In the genomic region with DNA sequence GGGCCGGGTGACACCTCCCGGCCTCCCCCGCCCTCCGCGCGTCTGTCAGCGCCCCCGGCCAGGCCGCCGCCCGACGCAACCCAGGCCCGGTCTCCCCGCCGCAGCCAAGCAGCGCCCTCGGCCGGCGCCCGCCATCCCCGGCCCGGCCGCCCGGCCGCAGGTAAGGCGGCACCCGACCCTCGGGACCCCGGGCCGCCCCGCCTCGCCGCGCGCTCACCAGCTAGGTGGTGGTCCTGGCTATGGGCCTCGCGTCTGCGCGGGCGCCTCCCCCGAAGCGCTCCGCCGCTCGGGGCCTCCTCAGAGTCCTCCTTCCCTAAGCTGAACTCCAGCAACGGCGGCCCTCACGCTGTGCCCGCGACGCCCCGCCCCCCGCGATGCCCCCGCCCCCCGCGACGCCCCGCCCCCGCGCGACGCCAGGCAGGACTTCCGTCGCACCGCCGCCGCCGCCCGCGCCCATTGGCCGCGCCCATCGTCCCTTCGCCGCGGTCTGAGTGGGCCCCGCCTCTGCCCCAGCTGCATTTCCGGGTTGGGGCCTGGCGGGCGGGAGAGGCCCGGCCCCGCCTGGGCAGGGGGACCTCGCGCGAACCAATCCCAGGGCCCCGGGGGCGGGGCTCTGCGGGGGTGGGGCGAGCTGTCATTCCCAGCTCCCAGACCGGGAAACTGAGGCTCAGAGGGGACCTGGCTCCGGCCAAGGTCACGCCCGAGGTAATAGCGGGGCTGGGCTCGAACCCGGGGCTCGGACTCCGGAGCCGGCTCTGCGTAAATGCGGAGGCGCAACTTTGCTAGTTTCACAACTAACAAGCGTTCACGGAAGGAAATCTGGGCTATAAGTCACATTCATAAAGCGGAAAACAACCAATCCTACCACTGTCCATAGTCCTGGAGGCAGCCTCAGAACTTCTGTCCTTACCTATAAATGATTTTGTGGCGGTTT, we compare ENCODE assay signal across 1 cellular context.
A peak's percentile ranks its signal among the peaks of the same experiment; 100 is the strongest.
TF ChIP-seq lines count a peak whose summit lies in the region.

No MANE protein-coding gene starts in this region.

TF ChIP-seq in HepG2, 621 proteins besides CTCF, POLR2A, EP300 and RAD21 (continues in another document):
- no peak for TF ChIP-seq MBNL3 (CRISPR knock-in tag; conservative IDR thresholded peaks at IDR 0.05)
- no peak for TF ChIP-seq CBX2 (IDR thresholded peaks at IDR 0.05; ENCODE audit: low read depth, low read length)
- TF ChIP-seq CBX2 (CRISPR knock-in tag; IDR thresholded peaks at IDR 0.05; ENCODE audit: low read depth), result no peak
- TF ChIP-seq ZNF619 (CRISPR knock-in tag; IDR thresholded peaks at IDR 0.05), result no peak
- TF ChIP-seq BRCA1 (CRISPR knock-in tag; IDR thresholded peaks at IDR 0.05), result no peak
- TF ChIP-seq JUNB (CRISPR knock-in tag; IDR thresholded peaks at IDR 0.05; ENCODE audit: borderline replicate concordance), result no peak
- no peak for TF ChIP-seq ZNF20 (CRISPR knock-in tag; IDR thresholded peaks at IDR 0.05)
- TF ChIP-seq DPF2 (CRISPR knock-in tag; IDR thresholded peaks at IDR 0.05; ENCODE audit: borderline replicate concordance, low read depth), result no peak
- TF ChIP-seq RBM22 (optimal IDR thresholded peaks at IDR 0.05; ENCODE audit: low read length), result no peak
- no peak for TF ChIP-seq SMAD3 (CRISPR knock-in tag; IDR thresholded peaks at IDR 0.05)
- TF ChIP-seq, protein P1, sequence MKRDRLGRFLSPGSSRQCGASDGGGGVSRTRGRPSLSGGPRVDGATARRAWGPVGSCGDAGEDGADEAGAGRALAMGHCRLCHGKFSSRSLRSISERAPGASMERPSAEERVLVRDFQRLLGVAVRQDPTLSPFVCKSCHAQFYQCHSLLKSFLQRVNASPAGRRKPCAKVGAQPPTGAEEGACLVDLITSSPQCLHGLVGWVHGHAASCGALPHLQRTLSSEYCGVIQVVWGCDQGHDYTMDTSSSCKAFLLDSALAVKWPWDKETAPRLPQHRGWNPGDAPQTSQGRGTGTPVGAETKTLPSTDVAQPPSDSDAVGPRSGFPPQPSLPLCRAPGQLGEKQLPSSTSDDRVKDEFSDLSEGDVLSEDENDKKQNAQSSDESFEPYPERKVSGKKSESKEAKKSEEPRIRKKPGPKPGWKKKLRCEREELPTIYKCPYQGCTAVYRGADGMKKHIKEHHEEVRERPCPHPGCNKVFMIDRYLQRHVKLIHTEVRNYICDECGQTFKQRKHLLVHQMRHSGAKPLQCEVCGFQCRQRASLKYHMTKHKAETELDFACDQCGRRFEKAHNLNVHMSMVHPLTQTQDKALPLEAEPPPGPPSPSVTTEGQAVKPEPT (CRISPR knock-in tag; IDR thresholded peaks at IDR 0.05; ENCODE audit: low read depth), result no peak
- TF ChIP-seq, protein P2, sequence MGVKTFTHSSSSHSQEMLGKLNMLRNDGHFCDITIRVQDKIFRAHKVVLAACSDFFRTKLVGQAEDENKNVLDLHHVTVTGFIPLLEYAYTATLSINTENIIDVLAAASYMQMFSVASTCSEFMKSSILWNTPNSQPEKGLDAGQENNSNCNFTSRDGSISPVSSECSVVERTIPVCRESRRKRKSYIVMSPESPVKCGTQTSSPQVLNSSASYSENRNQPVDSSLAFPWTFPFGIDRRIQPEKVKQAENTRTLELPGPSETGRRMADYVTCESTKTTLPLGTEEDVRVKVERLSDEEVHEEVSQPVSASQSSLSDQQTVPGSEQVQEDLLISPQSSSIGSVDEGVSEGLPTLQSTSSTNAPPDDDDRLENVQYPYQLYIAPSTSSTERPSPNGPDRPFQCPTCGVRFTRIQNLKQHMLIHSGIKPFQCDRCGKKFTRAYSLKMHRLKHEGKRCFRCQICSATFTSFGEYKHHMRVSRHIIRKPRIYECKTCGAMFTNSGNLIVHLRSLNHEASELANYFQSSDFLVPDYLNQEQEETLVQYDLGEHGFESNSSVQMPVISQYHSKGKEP (CRISPR knock-in tag; IDR thresholded peaks at IDR 0.05), result no peak
- TF ChIP-seq, protein P3, sequence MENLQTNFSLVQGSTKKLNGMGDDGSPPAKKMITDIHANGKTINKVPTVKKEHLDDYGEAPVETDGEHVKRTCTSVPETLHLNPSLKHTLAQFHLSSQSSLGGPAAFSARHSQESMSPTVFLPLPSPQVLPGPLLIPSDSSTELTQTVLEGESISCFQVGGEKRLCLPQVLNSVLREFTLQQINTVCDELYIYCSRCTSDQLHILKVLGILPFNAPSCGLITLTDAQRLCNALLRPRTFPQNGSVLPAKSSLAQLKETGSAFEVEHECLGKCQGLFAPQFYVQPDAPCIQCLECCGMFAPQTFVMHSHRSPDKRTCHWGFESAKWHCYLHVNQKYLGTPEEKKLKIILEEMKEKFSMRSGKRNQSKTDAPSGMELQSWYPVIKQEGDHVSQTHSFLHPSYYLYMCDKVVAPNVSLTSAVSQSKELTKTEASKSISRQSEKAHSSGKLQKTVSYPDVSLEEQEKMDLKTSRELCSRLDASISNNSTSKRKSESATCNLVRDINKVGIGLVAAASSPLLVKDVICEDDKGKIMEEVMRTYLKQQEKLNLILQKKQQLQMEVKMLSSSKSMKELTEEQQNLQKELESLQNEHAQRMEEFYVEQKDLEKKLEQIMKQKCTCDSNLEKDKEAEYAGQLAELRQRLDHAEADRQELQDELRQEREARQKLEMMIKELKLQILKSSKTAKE (CRISPR knock-in tag; IDR thresholded peaks at IDR 0.05; ENCODE audit: borderline replicate concordance), result no peak
- TF ChIP-seq, protein P4, sequence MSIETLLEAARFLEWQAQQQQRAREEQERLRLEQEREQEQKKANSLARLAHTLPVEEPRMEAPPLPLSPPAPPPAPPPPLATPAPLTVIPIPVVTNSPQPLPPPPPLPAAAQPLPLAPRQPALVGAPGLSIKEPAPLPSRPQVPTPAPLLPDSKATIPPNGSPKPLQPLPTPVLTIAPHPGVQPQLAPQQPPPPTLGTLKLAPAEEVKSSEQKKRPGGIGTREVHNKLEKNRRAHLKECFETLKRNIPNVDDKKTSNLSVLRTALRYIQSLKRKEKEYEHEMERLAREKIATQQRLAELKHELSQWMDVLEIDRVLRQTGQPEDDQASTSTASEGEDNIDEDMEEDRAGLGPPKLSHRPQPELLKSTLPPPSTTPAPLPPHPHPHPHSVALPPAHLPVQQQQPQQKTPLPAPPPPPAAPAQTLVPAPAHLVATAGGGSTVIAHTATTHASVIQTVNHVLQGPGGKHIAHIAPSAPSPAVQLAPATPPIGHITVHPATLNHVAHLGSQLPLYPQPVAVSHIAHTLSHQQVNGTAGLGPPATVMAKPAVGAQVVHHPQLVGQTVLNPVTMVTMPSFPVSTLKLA (IDR thresholded peaks at IDR 0.05), result no peak
- no peak for TF ChIP-seq ZNF33B (CRISPR knock-in tag; IDR thresholded peaks at IDR 0.05)
- no peak for TF ChIP-seq MEF2D (CRISPR knock-in tag; IDR thresholded peaks at IDR 0.05)
- TF ChIP-seq, protein P5, sequence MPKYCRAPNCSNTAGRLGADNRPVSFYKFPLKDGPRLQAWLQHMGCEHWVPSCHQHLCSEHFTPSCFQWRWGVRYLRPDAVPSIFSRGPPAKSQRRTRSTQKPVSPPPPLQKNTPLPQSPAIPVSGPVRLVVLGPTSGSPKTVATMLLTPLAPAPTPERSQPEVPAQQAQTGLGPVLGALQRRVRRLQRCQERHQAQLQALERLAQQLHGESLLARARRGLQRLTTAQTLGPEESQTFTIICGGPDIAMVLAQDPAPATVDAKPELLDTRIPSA (CRISPR knock-in tag; IDR thresholded peaks at IDR 0.05; ENCODE audit: borderline replicate concordance), result no peak
- TF ChIP-seq TBX3 (IDR thresholded peaks at IDR 0.05; ENCODE audit: borderline replicate concordance), result no peak
- TF ChIP-seq CREM (IDR thresholded peaks at IDR 0.05), result no peak
- no peak for TF ChIP-seq CREM (CRISPR knock-in tag; IDR thresholded peaks at IDR 0.05)
- TF ChIP-seq ZNF878 (CRISPR knock-in tag; IDR thresholded peaks at IDR 0.05), result no peak
- no peak for TF ChIP-seq ZIK1 (CRISPR knock-in tag; IDR thresholded peaks at IDR 0.05; ENCODE audit: borderline replicate concordance, low read depth)
- TF ChIP-seq ATAD3A (CRISPR knock-in tag; IDR thresholded peaks at IDR 0.05), result no peak
- TF ChIP-seq, protein P6, sequence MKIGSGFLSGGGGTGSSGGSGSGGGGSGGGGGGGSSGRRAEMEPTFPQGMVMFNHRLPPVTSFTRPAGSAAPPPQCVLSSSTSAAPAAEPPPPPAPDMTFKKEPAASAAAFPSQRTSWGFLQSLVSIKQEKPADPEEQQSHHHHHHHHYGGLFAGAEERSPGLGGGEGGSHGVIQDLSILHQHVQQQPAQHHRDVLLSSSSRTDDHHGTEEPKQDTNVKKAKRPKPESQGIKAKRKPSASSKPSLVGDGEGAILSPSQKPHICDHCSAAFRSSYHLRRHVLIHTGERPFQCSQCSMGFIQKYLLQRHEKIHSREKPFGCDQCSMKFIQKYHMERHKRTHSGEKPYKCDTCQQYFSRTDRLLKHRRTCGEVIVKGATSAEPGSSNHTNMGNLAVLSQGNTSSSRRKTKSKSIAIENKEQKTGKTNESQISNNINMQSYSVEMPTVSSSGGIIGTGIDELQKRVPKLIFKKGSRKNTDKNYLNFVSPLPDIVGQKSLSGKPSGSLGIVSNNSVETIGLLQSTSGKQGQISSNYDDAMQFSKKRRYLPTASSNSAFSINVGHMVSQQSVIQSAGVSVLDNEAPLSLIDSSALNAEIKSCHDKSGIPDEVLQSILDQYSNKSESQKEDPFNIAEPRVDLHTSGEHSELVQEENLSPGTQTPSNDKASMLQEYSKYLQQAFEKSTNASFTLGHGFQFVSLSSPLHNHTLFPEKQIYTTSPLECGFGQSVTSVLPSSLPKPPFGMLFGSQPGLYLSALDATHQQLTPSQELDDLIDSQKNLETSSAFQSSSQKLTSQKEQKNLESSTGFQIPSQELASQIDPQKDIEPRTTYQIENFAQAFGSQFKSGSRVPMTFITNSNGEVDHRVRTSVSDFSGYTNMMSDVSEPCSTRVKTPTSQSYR (CRISPR knock-in tag; IDR thresholded peaks at IDR 0.05; ENCODE audit: borderline replicate concordance), result no peak
- TF ChIP-seq, protein P7, sequence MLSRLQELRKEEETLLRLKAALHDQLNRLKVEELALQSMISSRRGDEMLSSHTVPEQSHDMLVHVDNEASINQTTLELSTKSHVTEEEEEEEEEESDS (CRISPR knock-in tag; IDR thresholded peaks at IDR 0.05; ENCODE audit: borderline replicate concordance), result no peak
- TF ChIP-seq ISL2 (CRISPR knock-in tag; IDR thresholded peaks at IDR 0.05), result no peak
- TF ChIP-seq, protein P8, sequence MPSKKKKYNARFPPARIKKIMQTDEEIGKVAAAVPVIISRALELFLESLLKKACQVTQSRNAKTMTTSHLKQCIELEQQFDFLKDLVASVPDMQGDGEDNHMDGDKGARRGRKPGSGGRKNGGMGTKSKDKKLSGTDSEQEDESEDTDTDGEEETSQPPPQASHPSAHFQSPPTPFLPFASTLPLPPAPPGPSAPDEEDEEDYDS (CRISPR knock-in tag; IDR thresholded peaks at IDR 0.05), result peak; percentile 37; the same call in 1 of the 2 replicates
- no peak for TF ChIP-seq ZNF317 (CRISPR knock-in tag; IDR thresholded peaks at IDR 0.05)
- no peak for TF ChIP-seq ZBTB38 (CRISPR knock-in tag; IDR thresholded peaks at IDR 0.05)
- TF ChIP-seq ZNF761 (CRISPR knock-in tag; conservative IDR thresholded peaks at IDR 0.05), result no peak
- TF ChIP-seq, protein P9, sequence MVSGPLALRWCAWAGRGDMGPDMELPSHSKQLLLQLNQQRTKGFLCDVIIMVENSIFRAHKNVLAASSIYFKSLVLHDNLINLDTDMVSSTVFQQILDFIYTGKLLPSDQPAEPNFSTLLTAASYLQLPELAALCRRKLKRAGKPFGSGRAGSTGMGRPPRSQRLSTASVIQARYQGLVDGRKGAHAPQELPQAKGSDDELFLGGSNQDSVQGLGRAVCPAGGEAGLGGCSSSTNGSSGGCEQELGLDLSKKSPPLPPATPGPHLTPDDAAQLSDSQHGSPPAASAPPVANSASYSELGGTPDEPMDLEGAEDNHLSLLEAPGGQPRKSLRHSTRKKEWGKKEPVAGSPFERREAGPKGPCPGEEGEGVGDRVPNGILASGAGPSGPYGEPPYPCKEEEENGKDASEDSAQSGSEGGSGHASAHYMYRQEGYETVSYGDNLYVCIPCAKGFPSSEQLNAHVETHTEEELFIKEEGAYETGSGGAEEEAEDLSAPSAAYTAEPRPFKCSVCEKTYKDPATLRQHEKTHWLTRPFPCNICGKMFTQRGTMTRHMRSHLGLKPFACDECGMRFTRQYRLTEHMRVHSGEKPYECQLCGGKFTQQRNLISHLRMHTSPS (CRISPR knock-in tag; IDR thresholded peaks at IDR 0.05; ENCODE audit: low read depth), result no peak
- TF ChIP-seq, protein P10, sequence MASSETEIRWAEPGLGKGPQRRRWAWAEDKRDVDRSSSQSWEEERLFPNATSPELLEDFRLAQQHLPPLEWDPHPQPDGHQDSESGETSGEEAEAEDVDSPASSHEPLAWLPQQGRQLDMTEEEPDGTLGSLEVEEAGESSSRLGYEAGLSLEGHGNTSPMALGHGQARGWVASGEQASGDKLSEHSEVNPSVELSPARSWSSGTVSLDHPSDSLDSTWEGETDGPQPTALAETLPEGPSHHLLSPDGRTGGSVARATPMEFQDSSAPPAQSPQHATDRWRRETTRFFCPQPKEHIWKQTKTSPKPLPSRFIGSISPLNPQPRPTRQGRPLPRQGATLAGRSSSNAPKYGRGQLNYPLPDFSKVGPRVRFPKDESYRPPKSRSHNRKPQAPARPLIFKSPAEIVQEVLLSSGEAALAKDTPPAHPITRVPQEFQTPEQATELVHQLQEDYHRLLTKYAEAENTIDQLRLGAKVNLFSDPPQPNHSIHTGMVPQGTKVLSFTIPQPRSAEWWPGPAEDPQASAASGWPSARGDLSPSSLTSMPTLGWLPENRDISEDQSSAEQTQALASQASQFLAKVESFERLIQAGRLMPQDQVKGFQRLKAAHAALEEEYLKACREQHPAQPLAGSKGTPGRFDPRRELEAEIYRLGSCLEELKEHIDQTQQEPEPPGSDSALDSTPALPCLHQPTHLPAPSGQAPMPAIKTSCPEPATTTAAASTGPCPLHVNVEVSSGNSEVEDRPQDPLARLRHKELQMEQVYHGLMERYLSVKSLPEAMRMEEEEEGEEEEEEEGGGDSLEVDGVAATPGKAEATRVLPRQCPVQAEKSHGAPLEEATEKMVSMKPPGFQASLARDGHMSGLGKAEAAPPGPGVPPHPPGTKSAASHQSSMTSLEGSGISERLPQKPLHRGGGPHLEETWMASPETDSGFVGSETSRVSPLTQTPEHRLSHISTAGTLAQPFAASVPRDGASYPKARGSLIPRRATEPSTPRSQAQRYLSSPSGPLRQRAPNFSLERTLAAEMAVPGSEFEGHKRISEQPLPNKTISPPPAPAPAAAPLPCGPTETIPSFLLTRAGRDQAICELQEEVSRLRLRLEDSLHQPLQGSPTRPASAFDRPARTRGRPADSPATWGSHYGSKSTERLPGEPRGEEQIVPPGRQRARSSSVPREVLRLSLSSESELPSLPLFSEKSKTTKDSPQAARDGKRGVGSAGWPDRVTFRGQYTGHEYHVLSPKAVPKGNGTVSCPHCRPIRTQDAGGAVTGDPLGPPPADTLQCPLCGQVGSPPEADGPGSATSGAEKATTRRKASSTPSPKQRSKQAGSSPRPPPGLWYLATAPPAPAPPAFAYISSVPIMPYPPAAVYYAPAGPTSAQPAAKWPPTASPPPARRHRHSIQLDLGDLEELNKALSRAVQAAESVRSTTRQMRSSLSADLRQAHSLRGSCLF (CRISPR knock-in tag; IDR thresholded peaks at IDR 0.05; ENCODE audit: borderline replicate concordance), result no peak
- TF ChIP-seq MED13 (CRISPR knock-in tag; IDR thresholded peaks at IDR 0.05), result no peak
- TF ChIP-seq, protein P11, sequence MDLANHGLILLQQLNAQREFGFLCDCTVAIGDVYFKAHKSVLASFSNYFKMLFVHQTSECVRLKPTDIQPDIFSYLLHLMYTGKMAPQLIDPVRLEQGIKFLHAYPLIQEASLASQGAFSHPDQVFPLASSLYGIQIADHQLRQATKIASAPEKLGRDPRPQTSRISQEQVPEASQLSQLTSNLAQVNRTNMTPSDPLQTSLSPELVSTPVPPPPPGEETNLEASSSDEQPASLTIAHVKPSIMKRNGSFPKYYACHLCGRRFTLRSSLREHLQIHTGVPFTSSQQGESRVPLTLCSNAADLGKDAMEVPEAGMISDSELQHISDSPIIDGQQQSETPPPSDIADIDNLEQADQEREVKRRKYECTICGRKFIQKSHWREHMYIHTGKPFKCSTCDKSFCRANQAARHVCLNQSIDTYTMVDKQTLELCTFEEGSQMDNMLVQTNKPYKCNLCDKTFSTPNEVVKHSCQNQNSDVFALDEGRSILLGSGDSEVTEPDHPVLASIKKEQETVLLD (CRISPR knock-in tag; IDR thresholded peaks at IDR 0.05; ENCODE audit: low read depth), result no peak
